ENCODE assay signal across 2 cellular contexts in genomic region chr9:70073193-70073592, GRCh38.
TF ChIP-seq lines count a peak whose summit lies in the region.

No MANE protein-coding gene starts in this region.

TF ChIP-seq in SK-N-SH, 30 proteins besides CTCF, POLR2A, EP300 and RAD21 (continued from another document):
- no peak for TF ChIP-seq REST (IDR thresholded peaks at IDR 0.05; ENCODE audit: low read depth, low read length)
- TF ChIP-seq FOXJ3 (CRISPR knock-in tag; IDR thresholded peaks at IDR 0.05), result no peak
- TF ChIP-seq NFIC (IDR thresholded peaks at IDR 0.05; ENCODE audit: borderline replicate concordance), result no peak
- no peak for TF ChIP-seq USF1 (IDR thresholded peaks at IDR 0.05; ENCODE audit: borderline replicate concordance, low read depth)
- TF ChIP-seq JUND (IDR thresholded peaks at IDR 0.05), result no peak
- no peak for TF ChIP-seq FOSL2 (IDR thresholded peaks at IDR 0.05; ENCODE audit: borderline replicate concordance, low read depth)
- no peak for TF ChIP-seq SMC3 (IDR thresholded peaks at IDR 0.05; ENCODE audit: low read depth, low read length)
- no peak for TF ChIP-seq FOXM1 (IDR thresholded peaks at IDR 0.05; ENCODE audit: low read depth)

TF ChIP-seq in SK-N-SH treated with all-trans-retinoic acid at 6 μM for 48 hours, 23 proteins besides CTCF, POLR2A, EP300 and RAD21 (continued from another document):
- no peak for TF ChIP-seq CSDC2 (CRISPR knock-in tag; IDR thresholded peaks at IDR 0.05)
- no peak for TF ChIP-seq ZNF70 (CRISPR knock-in tag; IDR thresholded peaks at IDR 0.05)
- no peak for TF ChIP-seq TSHZ2 (CRISPR knock-in tag; IDR thresholded peaks at IDR 0.05)
- TF ChIP-seq OSR1 (CRISPR knock-in tag; IDR thresholded peaks at IDR 0.05), result no peak
- TF ChIP-seq TCF4 (CRISPR knock-in tag; IDR thresholded peaks at IDR 0.05; ENCODE audit: borderline replicate concordance), result no peak
- TF ChIP-seq CSRNP3 (CRISPR knock-in tag; IDR thresholded peaks at IDR 0.05), result no peak
- TF ChIP-seq ZFP3 (CRISPR knock-in tag; IDR thresholded peaks at IDR 0.05), result no peak
- no peak for TF ChIP-seq POU6F1 (CRISPR knock-in tag; IDR thresholded peaks at IDR 0.05; ENCODE audit: borderline replicate concordance, low read depth)
- no peak for TF ChIP-seq ZNF565 (CRISPR knock-in tag; conservative IDR thresholded peaks at IDR 0.05; ENCODE audit: low read depth)
- no peak for TF ChIP-seq ARNTL (CRISPR knock-in tag; IDR thresholded peaks at IDR 0.05; ENCODE audit: borderline replicate concordance, low read depth)
- TF ChIP-seq TOX (CRISPR knock-in tag; IDR thresholded peaks at IDR 0.05; ENCODE audit: borderline replicate concordance), result no peak
- no peak for TF ChIP-seq ZNF8 (CRISPR knock-in tag; IDR thresholded peaks at IDR 0.05)
- TF ChIP-seq ESRRG (CRISPR knock-in tag; IDR thresholded peaks at IDR 0.05), result no peak
- no peak for TF ChIP-seq ZC3H10 (CRISPR knock-in tag; IDR thresholded peaks at IDR 0.05)
- no peak for TF ChIP-seq GLIS3 (CRISPR knock-in tag; IDR thresholded peaks at IDR 0.05)
- no peak for TF ChIP-seq RARB (CRISPR knock-in tag; IDR thresholded peaks at IDR 0.05)
- TF ChIP-seq PPARA (CRISPR knock-in tag; IDR thresholded peaks at IDR 0.05; ENCODE audit: borderline replicate concordance), result no peak
